Comparison of ENCODE assay signal across 20 cellular contexts in genomic region chr22:20605328-20605727, GRCh38.
DNase-seq lines count a peak whose midpoint lies in the region; ATAC-seq, FAIRE-seq and TF ChIP-seq lines count a peak whose summit lies in the region.
"Had no signal": no experiment of that assay in that cellular context is flagged by ENCODE, and none has a peak within 500 bp of the region (broad histone marks: within the 10 kb centered on the region; RNA-seq: fewer than 3 reads in every experiment).

No MANE protein-coding gene starts in this region.

- H3K36me3 ChIP-seq in MM.1S (replicated peaks; ENCODE audit: insufficient read depth, low read length) = no peaks in the 10 kb centered on the region
- H3K36me3 ChIP-seq in H1 (ENCODE audit: control insufficient read depth in 2 of 4, insufficient read depth in 4 of 4, low read length in 3 of 4) = no peaks in the 10 kb centered on the region
- no peaks in the 10 kb centered on the region for H3K36me3 ChIP-seq in osteoblast (ENCODE audit: insufficient read depth, low read length)
- H3K36me3 ChIP-seq: BLaER1, HAP-1 had no signal

- H3K4me3 ChIP-seq in MM.1S (ENCODE audit: low read length) (no peak overlapping the region), H1 (ENCODE audit: extremely low read depth in 1 of 4, insufficient read depth in 2 of 4, low read depth in 3 of 4, low read length in 4 of 4) (no peak overlapping the region), osteoblast (ENCODE audit: insufficient read depth, low read length) (no peak overlapping the region)
- H3K4me3 ChIP-seq: BLaER1, GM12878, HAP-1 had no signal

- H2BK20ac ChIP-seq in H1 (ENCODE audit: low read length) = no peak overlapping the region

- WGBS in H1 (ENCODE audit: extremely low coverage in 1 of 2, insufficient coverage in 1 of 2, insufficient read length in 1 of 2, insufficient replicate concordance in 2 of 2, low coverage in 1 of 2, low lambda C conversion rate in 2 of 2, missing lambda C conversion rate in 1 of 2), 2 experiments = 73% methylated on average over 6 of the region's 6 CpGs; no CpG with 5 or more reads in 1 of the 2 experiments

- H2BK5ac ChIP-seq in H1 (ENCODE audit: low read depth, low read length) = peak overlapping the region; percentile 3; the same call in 1 of the 2 replicates

- H3K4me3 Mint-ChIP-seq in MCF 10A (ENCODE audit: unreplicated experiment) = no peak overlapping the region
- H3K4me3 Mint-ChIP-seq: CD14-positive monocyte had no signal

- H4K8ac ChIP-seq in H1 (ENCODE audit: extremely low read depth, insufficient read depth, low read length) = no peak overlapping the region

- H3K9me3 ChIP-seq in MM.1S (replicated peaks; ENCODE audit: insufficient read depth, low read length) (no peaks in the 10 kb centered on the region), H1 (ENCODE audit: insufficient read depth in 2 of 2, low read depth in 1 of 2, low read length in 1 of 2) (no peaks in the 10 kb centered on the region), osteoblast (ENCODE audit: low read depth, low read length) (no peaks in the 10 kb centered on the region)
- H3K9me3 ChIP-seq: BLaER1, HAP-1 had no signal

- no peak overlapping the region for H3K23ac ChIP-seq in H1 (ENCODE audit: insufficient read length)

- TF ChIP-seq CTCF in MM.1S (IDR thresholded peaks at IDR 0.05; ENCODE audit: low read length) = no peak
- TF ChIP-seq CTCF in H1 (IDR thresholded peaks at IDR 0.05; ENCODE audit: control extremely low read depth in 1 of 3, insufficient read depth in 1 of 3, low read depth in 1 of 3, low read length in 3 of 3) = no peak
- no peak for TF ChIP-seq CTCF in osteoblast (IDR thresholded peaks at IDR 0.05; ENCODE audit: extremely low read depth, low read depth, low read length)
- TF ChIP-seq CTCF in MCF 10A (IDR thresholded peaks at IDR 0.05; ENCODE audit: unreplicated experiment) = no peak

- no peak overlapping the region for H2BK120ac ChIP-seq in H1 (replicated peaks; ENCODE audit: low read depth, low read length)

- TF ChIP-seq POLR2A in GM12892 (IDR thresholded peaks at IDR 0.05; ENCODE audit: low read depth, low read length) = no peak
- TF ChIP-seq POLR2A in H1 (IDR thresholded peaks at IDR 0.05; ENCODE audit: control extremely low read depth in 1 of 2, low read depth in 2 of 2, low read length in 2 of 2) = no peak

- no peaks in the 10 kb centered on the region for H3K27me3 Mint-ChIP-seq in MCF 10A (ENCODE audit: insufficient read depth, unreplicated experiment)
- H3K27me3 Mint-ChIP-seq: CD4-positive, alpha-beta memory T cell had no signal

- H3K36me3 Mint-ChIP-seq in MCF 10A (ENCODE audit: insufficient read depth, unreplicated experiment) = no peaks in the 10 kb centered on the region
- H3K36me3 Mint-ChIP-seq: CD14-positive monocyte; CD4-positive, alpha-beta memory T cell had no signal

- H3K14ac ChIP-seq in H1 (ENCODE audit: insufficient read length) = no peak overlapping the region

- H3K9me2 ChIP-seq in MM.1S (replicated peaks; ENCODE audit: insufficient read depth, low read length) = no peaks in the 10 kb centered on the region

- no peak for FAIRE-seq in GM12892 (lab: Jason Lieb, UNC)
- no peak for FAIRE-seq in H1 (lab: Jason Lieb, UNC)
- FAIRE-seq: GM12878, GM18507 had no signal

- ATAC-seq in HG03039 (IDR thresholded peaks at IDR 0.05; ENCODE audit: unreplicated experiment) = no peak

- H3K9ac ChIP-seq in MM.1S (ENCODE audit: low read length) = no peak overlapping the region
- H3K9ac ChIP-seq in H1 (replicated peaks in 1 of 4; ENCODE audit: extremely low read depth in 1 of 4, low read depth in 3 of 4, low read length in 3 of 4) = no peak overlapping the region
- H3K9ac ChIP-seq: BLaER1 had no signal

- TF ChIP-seq RAD21 in H1 (IDR thresholded peaks at IDR 0.05 in 1 of 2, conservative IDR thresholded peaks at IDR 0.05 in 1 of 2; ENCODE audit: low read depth in 2 of 2, low read length in 2 of 2) = no peak

- H3K79me1 ChIP-seq in H1 (ENCODE audit: low read depth, low read length) = no peaks in the 10 kb centered on the region

- no peak overlapping the region for H3K27ac Mint-ChIP-seq in MCF 10A (ENCODE audit: low read depth, unreplicated experiment)

- CTCF ChIA-PET in H1 (lab: Charles Lee; ENCODE audit: partially characterized antibody) (interaction anchor here (0.8 to 4.7 kb wide), 14 partner anchors 13 to 100 kb away, joined by 3 to 28 read pairs (median 4); no protein-coding TSS in a partner anchor), MCF 10A (lab: Yijun Ruan, JAX) (interaction anchor here (1.0 to 2.6 kb wide), 3 partner anchors 32 to 86 kb away, joined by 3 to 10 read pairs (median 4); no protein-coding TSS in a partner anchor)

- H3K18ac ChIP-seq in H1 (ENCODE audit: extremely low read depth, low read length) = no peak overlapping the region

- peaks cover 11% of the 10 kb centered on the region for H3K4me1 ChIP-seq in MM.1S (ENCODE audit: low read length)
- peaks cover 0 to 20% (median 8%) of the 10 kb centered on the region in 4 experiments; a peak in 5 of 7 replicates for H3K4me1 ChIP-seq in H1 (replicated peaks in 1 of 4; ENCODE audit: control insufficient read depth in 3 of 4, insufficient read depth in 4 of 4, low read length in 3 of 4)
- H3K4me1 ChIP-seq in osteoblast (ENCODE audit: insufficient read depth, low read length) = no peaks in the 10 kb centered on the region
- H3K4me1 ChIP-seq: HAP-1 had no signal

- H3K79me2 ChIP-seq in MM.1S (ENCODE audit: low read length) (no peaks in the 10 kb centered on the region), H1 (ENCODE audit: control insufficient read depth in 1 of 2, insufficient read depth in 2 of 2, low read length in 2 of 2) (no peaks in the 10 kb centered on the region), osteoblast (ENCODE audit: insufficient read depth, low read length) (no peaks in the 10 kb centered on the region)

- peaks cover 4% of the 10 kb centered on the region; the same call in 1 of the 2 replicates for H3F3A ChIP-seq in MM.1S (ENCODE audit: insufficient read depth, low read length)

- no peak overlapping the region for H3K4ac ChIP-seq in H1 (replicated peaks; ENCODE audit: insufficient read length, low read depth, low read length)

- peak overlapping the region; percentile 73; the same call in 1 of the 2 replicates for H3K4me2 ChIP-seq in MM.1S (ENCODE audit: low read depth, low read length)
- no peak overlapping the region for H3K4me2 ChIP-seq in H1 (ENCODE audit: insufficient read depth in 1 of 2, low read depth in 2 of 2, low read length in 2 of 2)
- no peak overlapping the region for H3K4me2 ChIP-seq in osteoblast (ENCODE audit: insufficient read depth, low read length)

- H2AFZ ChIP-seq in MM.1S (ENCODE audit: low read length) (no peak overlapping the region), H1 (ENCODE audit: low read length) (no peak overlapping the region), osteoblast (ENCODE audit: low read length) (no peak overlapping the region)

- H3K56ac ChIP-seq in H1 (replicated peaks; ENCODE audit: insufficient read length, low read depth, low read length) = no peak overlapping the region

- H2BK15ac ChIP-seq in H1 (ENCODE audit: low read length) = no peak overlapping the region

- DNase-seq in GM12892 (ENCODE audit: insufficient read length) (peak; percentile 14), MM.1S (no peak), H1 (ENCODE audit: low read depth in 1 of 2, low spot score in 2 of 2) (no peak), osteoblast (ENCODE audit: insufficient read length, low spot score, missing footprints) (peak; percentile 47), GM03348 (ENCODE audit: low spot score) (no peak), MCF 10A (ENCODE audit: unreplicated experiment) (no peak), NCI-H774 (lab: John Stamatoyannopoulos, UW) (no peak)
- DNase-seq: 8988T; CD4-positive, alpha-beta memory T cell; DMS153; DMS79; GF-D8; GOT3 had no signal

- H3K4me1 Mint-ChIP-seq in MCF 10A (ENCODE audit: insufficient read depth, unreplicated experiment) = peaks cover 1% of the 10 kb centered on the region

- H2AK5ac ChIP-seq in H1 (ENCODE audit: low read depth, low read length) = no peak overlapping the region

- no TSS peak for BruUV-seq in MCF 10A (replicated peaks; lab: Mats Ljungman, UMichigan)

- POLR2A ChIA-PET in H1 (lab: Charles Lee; ENCODE audit: partially characterized antibody) (interaction anchor here (1.1 to 1.3 kb wide), 3 partner anchors 13 to 44 kb away, joined by 3 to 4 read pairs (median 3); no protein-coding TSS in a partner anchor), MCF 10A (lab: Yijun Ruan, JAX) (no interaction called here)

- H3K9me3 Mint-ChIP-seq in MCF 10A (ENCODE audit: unreplicated experiment) = no peaks in the 10 kb centered on the region
- H3K9me3 Mint-ChIP-seq: CD14-positive monocyte; CD4-positive, alpha-beta memory T cell had no signal

- H3K23me2 ChIP-seq in H1 (ENCODE audit: low read depth, low read length) = no peaks in the 10 kb centered on the region

- TF ChIP-seq EP300 in H1 (IDR thresholded peaks at IDR 0.05; ENCODE audit: borderline replicate concordance in 1 of 2, low read depth in 2 of 2, low read length in 2 of 2) = no peak

- no peak overlapping the region for H4K5ac ChIP-seq in H1 (ENCODE audit: insufficient read length, low read depth, low read length)

- H4K20me1 ChIP-seq in MM.1S (ENCODE audit: insufficient read depth, low read length) (no peaks in the 10 kb centered on the region), H1 (replicated peaks in 1 of 2; ENCODE audit: control insufficient read depth in 1 of 2, insufficient read depth in 2 of 2, low read length in 2 of 2) (no peaks in the 10 kb centered on the region), osteoblast (ENCODE audit: insufficient read depth, low read length) (no peaks in the 10 kb centered on the region)
- H4K20me1 ChIP-seq: BLaER1 had no signal

- intact Hi-C loops in MCF 10A (cut with micrococcal nuclease) = no loop called here

- H4K91ac ChIP-seq in H1 (replicated peaks; ENCODE audit: insufficient read length, low read length) = no peak overlapping the region

- H3K27ac ChIP-seq in MM.1S (ENCODE audit: low read length) (no peak overlapping the region), H1 (ENCODE audit: low read depth, low read length) (no peak overlapping the region), osteoblast (ENCODE audit: low read depth, low read length) (no peak overlapping the region)
- H3K27ac ChIP-seq: BLaER1, HL-60 had no signal

- H3K27me3 ChIP-seq in MM.1S (replicated peaks; ENCODE audit: insufficient read depth, low read length) (no peaks in the 10 kb centered on the region; the same call in 1 of the 2 replicates), H1 (replicated peaks in 1 of 4; ENCODE audit: control insufficient read depth in 3 of 4, extremely low read depth in 1 of 4, insufficient read depth in 3 of 4, low read length in 3 of 4) (no peaks in the 10 kb centered on the region), osteoblast (ENCODE audit: insufficient read depth, low read length) (no peaks in the 10 kb centered on the region)
- H3K27me3 ChIP-seq: BLaER1 had no signal

- H2BK12ac ChIP-seq in H1 (ENCODE audit: low read depth, low read length) = 0 out of 2 replicates have a peak overlapping the region, but pooled peaks have one; percentile 7

Comparison
In these comparisons a context has a peak if more than half of its experiments do, and no peak if none do; other contexts are left out.
1. DNase-seq: peak in GM12892 (single experiment) and osteoblast (single experiment); none in MM.1S (single experiment), H1 (0 of 2), GM03348 (single experiment), MCF 10A (single experiment) and NCI-H774 (single experiment).